In the genomic region with DNA sequence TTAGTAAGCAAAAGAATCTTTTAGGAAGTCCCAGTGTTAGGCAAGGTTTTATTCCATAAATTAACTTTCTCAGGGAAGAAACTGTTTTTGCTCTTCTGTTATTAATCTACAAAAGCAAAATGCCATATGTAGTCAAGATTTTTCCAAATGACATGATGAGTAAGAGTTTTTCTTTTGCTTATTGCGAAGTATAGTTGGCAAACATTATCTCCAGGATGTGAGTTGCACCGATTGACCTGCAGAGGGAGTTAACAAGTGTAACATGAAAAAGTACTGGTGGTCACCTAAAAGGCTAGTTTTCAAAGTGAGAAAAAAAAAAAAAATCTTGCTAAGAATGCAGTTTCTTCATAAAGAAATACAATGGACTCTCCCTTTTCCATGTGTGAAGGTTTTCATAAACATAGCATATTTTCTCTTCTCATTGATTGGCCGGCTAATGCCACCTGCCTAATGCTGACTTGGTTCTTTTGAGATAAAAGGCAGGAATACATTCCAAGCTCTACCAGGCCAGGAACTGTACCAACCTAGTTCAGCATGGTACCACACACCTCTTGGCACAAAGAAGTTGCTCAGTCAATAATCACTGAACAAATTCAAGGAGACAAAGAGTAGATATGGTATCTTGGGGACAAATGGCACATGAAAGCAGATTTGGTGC, we compare ENCODE assay signal across 1 cellular context.
TF ChIP-seq lines count a peak whose summit lies in the region.

No MANE protein-coding gene starts in this region.

TF ChIP-seq in GM12878, 131 proteins besides CTCF, POLR2A, EP300 and RAD21 (continued from another document):
- TF ChIP-seq, protein P1, sequence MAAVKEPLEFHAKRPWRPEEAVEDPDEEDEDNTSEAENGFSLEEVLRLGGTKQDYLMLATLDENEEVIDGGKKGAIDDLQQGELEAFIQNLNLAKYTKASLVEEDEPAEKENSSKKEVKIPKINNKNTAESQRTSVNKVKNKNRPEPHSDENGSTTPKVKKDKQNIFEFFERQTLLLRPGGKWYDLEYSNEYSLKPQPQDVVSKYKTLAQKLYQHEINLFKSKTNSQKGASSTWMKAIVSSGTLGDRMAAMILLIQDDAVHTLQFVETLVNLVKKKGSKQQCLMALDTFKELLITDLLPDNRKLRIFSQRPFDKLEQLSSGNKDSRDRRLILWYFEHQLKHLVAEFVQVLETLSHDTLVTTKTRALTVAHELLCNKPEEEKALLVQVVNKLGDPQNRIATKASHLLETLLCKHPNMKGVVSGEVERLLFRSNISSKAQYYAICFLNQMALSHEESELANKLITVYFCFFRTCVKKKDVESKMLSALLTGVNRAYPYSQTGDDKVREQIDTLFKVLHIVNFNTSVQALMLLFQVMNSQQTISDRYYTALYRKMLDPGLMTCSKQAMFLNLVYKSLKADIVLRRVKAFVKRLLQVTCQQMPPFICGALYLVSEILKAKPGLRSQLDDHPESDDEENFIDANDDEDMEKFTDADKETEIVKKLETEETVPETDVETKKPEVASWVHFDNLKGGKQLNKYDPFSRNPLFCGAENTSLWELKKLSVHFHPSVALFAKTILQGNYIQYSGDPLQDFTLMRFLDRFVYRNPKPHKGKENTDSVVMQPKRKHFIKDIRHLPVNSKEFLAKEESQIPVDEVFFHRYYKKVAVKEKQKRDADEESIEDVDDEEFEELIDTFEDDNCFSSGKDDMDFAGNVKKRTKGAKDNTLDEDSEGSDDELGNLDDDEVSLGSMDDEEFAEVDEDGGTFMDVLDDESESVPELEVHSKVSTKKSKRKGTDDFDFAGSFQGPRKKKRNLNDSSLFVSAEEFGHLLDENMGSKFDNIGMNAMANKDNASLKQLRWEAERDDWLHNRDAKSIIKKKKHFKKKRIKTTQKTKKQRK (IDR thresholded peaks at IDR 0.05; ENCODE audit: low read depth, low read length): no peak
- TF ChIP-seq SMC3 (IDR thresholded peaks at IDR 0.05; ENCODE audit: borderline replicate concordance, low read length): peak; percentile 57; the same call in 1 of the 2 replicates
- TF ChIP-seq ZNF384 (IDR thresholded peaks at IDR 0.05; ENCODE audit: borderline replicate concordance, low read depth, low read length): peak; percentile 83
- TF ChIP-seq, protein P2, sequence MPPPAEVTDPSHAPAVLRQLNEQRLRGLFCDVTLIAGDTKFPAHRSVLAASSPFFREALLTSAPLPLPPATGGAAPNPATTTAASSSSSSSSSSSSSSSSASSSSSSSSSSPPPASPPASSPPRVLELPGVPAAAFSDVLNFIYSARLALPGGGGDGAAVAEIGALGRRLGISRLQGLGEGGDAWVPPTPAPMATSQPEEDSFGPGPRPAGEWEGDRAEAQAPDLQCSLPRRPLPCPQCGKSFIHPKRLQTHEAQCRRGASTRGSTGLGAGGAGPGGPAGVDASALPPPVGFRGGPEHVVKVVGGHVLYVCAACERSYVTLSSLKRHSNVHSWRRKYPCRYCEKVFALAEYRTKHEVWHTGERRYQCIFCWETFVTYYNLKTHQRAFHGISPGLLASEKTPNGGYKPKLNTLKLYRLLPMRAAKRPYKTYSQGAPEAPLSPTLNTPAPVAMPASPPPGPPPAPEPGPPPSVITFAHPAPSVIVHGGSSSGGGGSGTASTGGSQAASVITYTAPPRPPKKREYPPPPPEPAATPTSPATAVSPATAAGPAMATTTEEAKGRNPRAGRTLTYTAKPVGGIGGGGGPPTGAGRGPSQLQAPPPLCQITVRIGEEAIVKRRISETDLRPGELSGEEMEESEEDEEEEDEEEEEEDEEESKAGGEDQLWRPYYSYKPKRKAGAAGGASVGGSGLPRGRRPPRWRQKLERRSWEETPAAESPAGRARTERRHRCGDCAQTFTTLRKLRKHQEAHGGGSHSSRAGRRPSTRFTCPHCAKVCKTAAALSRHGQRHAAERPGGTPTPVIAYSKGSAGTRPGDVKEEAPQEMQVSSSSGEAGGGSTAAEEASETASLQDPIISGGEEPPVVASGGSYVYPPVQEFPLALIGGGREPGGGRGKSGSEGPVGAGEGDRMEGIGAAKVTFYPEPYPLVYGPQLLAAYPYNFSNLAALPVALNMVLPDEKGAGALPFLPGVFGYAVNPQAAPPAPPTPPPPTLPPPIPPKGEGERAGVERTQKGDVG (CRISPR knock-in tag; IDR thresholded peaks at IDR 0.05): no peak
